In genomic region chr13:78372581-78372980, GRCh38 we compare ENCODE assay signal across 1 cellular context.
TF ChIP-seq lines count a peak whose summit lies in the region.

No MANE protein-coding gene starts in this region.

TF ChIP-seq in GM23338, 12 proteins besides CTCF, POLR2A, EP300 and RAD21 (continued from another document):
- TF ChIP-seq ZNF462 (CRISPR knock-in tag; IDR thresholded peaks at IDR 0.05) (no peak), ZNF331 (CRISPR knock-in tag; IDR thresholded peaks at IDR 0.05; ENCODE audit: low read depth) (no peak), CREB1 (CRISPR knock-in tag; IDR thresholded peaks at IDR 0.05; ENCODE audit: low read depth) (no peak), ZNF114 (CRISPR knock-in tag; IDR thresholded peaks at IDR 0.05) (no peak), STAT1 (IDR thresholded peaks at IDR 0.05; ENCODE audit: unreplicated experiment) (no peak), ETS1 (IDR thresholded peaks at IDR 0.05) (no peak), EZH2 (IDR thresholded peaks at IDR 0.05; ENCODE audit: low read depth, unreplicated experiment) (no peak), NANOG (IDR thresholded peaks at IDR 0.05; ENCODE audit: borderline replicate concordance) (no peak), REST (IDR thresholded peaks at IDR 0.05; ENCODE audit: unreplicated experiment) (no peak)
